ENCODE assay signal across 8 cellular contexts in the genomic region with DNA sequence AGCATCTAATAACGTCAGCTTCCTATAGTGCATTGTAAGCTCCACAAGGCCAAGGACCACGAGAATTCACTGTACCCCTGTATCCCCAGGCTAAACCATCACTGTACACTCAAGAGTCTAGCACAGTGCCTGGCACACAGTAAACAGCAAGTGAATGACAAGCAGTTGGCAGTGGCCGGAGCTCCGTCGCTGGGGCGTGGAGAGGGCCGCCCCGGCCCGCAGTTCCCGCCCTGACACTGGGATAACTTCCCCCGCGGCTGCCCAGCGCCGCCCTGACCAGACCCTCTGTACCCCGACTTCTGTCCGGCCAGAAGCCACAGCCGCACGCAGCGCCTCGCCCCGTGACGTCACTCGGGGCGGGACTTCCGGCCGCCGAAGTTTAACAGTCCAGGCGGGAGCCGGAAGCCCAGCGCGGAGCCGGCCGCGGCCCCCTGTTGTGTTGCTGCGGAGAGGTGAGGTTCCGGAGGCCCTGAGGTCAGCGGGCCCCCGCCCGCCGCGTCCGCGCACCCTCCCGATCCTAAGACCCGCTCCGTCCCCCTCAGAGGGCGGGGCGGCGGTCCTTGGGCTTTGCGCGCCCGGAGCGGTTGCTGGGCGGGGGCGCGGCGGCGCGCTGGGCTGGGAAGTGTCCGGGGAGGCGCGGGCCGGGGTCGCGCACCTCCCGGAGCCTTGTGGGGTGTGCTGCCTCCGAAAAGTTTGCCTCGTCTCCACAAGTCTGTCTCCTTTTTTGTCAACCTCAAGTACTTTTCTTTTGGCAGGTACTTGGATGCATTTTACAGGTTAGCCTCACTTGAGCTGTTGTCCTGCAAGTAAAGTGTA. TPM values are rescaled to one million over a fixed set of nuclear protein-coding genes. Genes with fewer than 3 reads are reported as not detected.
DNase-seq lines count a peak whose midpoint lies in the region; ATAC-seq and TF ChIP-seq lines count a peak whose summit lies in the region.

A gene with protein sequence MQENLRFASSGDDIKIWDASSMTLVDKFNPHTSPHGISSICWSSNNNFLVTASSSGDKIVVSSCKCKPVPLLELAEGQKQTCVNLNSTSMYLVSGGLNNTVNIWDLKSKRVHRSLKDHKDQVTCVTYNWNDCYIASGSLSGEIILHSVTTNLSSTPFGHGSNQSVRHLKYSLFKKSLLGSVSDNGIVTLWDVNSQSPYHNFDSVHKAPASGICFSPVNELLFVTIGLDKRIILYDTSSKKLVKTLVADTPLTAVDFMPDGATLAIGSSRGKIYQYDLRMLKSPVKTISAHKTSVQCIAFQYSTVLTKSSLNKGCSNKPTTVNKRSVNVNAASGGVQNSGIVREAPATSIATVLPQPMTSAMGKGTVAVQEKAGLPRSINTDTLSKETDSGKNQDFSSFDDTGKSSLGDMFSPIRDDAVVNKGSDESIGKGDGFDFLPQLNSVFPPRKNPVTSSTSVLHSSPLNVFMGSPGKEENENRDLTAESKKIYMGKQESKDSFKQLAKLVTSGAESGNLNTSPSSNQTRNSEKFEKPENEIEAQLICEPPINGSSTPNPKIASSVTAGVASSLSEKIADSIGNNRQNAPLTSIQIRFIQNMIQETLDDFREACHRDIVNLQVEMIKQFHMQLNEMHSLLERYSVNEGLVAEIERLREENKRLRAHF (plus strand): TSS at position 409 of the 816 bp plus-strand sequence. CDS start 2,503 bp downstream, outside the sequence.

- WGBS in esophagus, 2 donors: 0 to 1% methylated on average over 68 of the region's 68 CpGs

- POLR2A ChIA-PET in PC-3 (lab: Charles Lee; ENCODE audit: unreplicated experiment): no interaction called here

- intact Hi-C loops in PC-3 (cut with micrococcal nuclease): loop anchor here (2.0 to 5.0 kb wide), 2 partner anchors 96 to 135 kb away; no protein-coding TSS in a partner anchor

- DNase-seq in DMS 273 treated with DMSO at 0.1 percent for 48 hours (lab: John Stamatoyannopoulos, UW): peak; percentile 5
- DNase-seq in HUDEP-2 (lab: John Stamatoyannopoulos, UW; ENCODE audit: unreplicated experiment in 76 of 76): peak in 74 of 76 experiments; percentile 16 to 84 (median 62)
- peak; percentile 82 for DNase-seq in PC-3
- peak; percentile 91 for DNase-seq in activated T-cell treated with anti-CD3 and anti-CD28 coated beads, Interleukin-2, amount 50 U/mL, for 24 hours
- peak; percentile 90 for DNase-seq in stimulated activated CD8-positive, alpha-beta memory T cell treated with anti-CD3 and anti-CD28 coated beads, Interleukin-4, amount 100 ng/mL, for 48 hours

- ATAC-seq in GM21423 (IDR thresholded peaks at IDR 0.05; ENCODE audit: unreplicated experiment): peak; percentile 94
- peak; percentile 88 for ATAC-seq in PC-3

- peak within 1 kb of the TSS; percentile 41 for H3K27ac ChIP-seq in PC-3 (ENCODE audit: low read length)
- H3K27ac ChIP-seq in esophagus (ENCODE audit: low read depth in 2 of 2, low read length in 1 of 2): peak within 1 kb of the TSS; percentile 83 to 89

- CTCF ChIA-PET in PC-3 (lab: Charles Lee): no interaction called here

- peak within 1 kb of the TSS; percentile 99 for H2AFZ ChIP-seq in PC-3 (ENCODE audit: low read length)

- H3K27me3 Mint-ChIP-seq in activated T-cell treated with anti-CD3 and anti-CD28 coated beads, Interleukin-2, amount 50 U/mL, for 24 hours: no peaks in the 10 kb centered on the region

- H3K27me3 ChIP-seq in PC-3 (ENCODE audit: low read length) (no peaks in the 10 kb centered on the region), esophagus (ENCODE audit: control insufficient read depth in 1 of 2, insufficient read depth in 2 of 2, low read length in 2 of 2) (no peaks in the 10 kb centered on the region), mucosa of stomach (ENCODE audit: control insufficient read depth, insufficient read depth, low read length) (no peaks in the 10 kb centered on the region)

- peaks cover 10% of the 10 kb centered on the region; the same call in 1 of the 2 replicates for H3K36me3 ChIP-seq in PC-3 (ENCODE audit: low read depth, low read length)
- H3K36me3 ChIP-seq in esophagus (ENCODE audit: control insufficient read depth in 2 of 2, insufficient read depth in 2 of 2, low read length in 1 of 2): no peaks in the 10 kb centered on the region
- no peaks in the 10 kb centered on the region for H3K36me3 ChIP-seq in mucosa of stomach (ENCODE audit: control insufficient read depth, insufficient read depth, low read length)

- H3K79me2 ChIP-seq in PC-3 (ENCODE audit: low read length): peaks cover 48% of the 10 kb centered on the region

- peaks cover 44% of the 10 kb centered on the region for H3K4me1 Mint-ChIP-seq in activated T-cell treated with anti-CD3 and anti-CD28 coated beads, Interleukin-2, amount 50 U/mL, for 24 hours (ENCODE audit: low read depth)

- H3K9ac ChIP-seq in PC-3 (ENCODE audit: low read length) (peak within 1 kb of the TSS; percentile 90), mucosa of stomach (ENCODE audit: low read length) (peak within 1 kb of the TSS; percentile 92)

- no peaks in the 10 kb centered on the region for H3K9me3 Mint-ChIP-seq in activated T-cell treated with anti-CD3 and anti-CD28 coated beads, Interleukin-2, amount 50 U/mL, for 24 hours

- H3K4me2 ChIP-seq in PC-3 (ENCODE audit: low read length): peak within 1 kb of the TSS; percentile 95

- H4K20me1 ChIP-seq in PC-3 (ENCODE audit: low read length): no peaks in the 10 kb centered on the region

- peak within 1 kb of the TSS; percentile 89 for H3K4me3 Mint-ChIP-seq in activated T-cell treated with anti-CD3 and anti-CD28 coated beads, Interleukin-2, amount 50 U/mL, for 24 hours

- H3K9me3 ChIP-seq in PC-3 (ENCODE audit: low read length) (no peaks in the 10 kb centered on the region), esophagus (ENCODE audit: control insufficient read depth in 2 of 2, insufficient read depth in 1 of 2, low read depth in 1 of 2, low read length in 1 of 2) (no peaks in the 10 kb centered on the region), mucosa of stomach (ENCODE audit: control insufficient read depth, low read length) (no peaks in the 10 kb centered on the region)

- no peaks in the 10 kb centered on the region for H3F3A ChIP-seq in PC-3 (ENCODE audit: low read length, unreplicated experiment)

- H3K4me3 ChIP-seq in PC-3 (ENCODE audit: low read length): peak within 1 kb of the TSS; percentile 91
- H3K4me3 ChIP-seq in esophagus (ENCODE audit: low read depth in 1 of 2, low read length in 2 of 2): peak within 1 kb of the TSS; percentile 63 to 77
- peak within 1 kb of the TSS; percentile 100 for H3K4me3 ChIP-seq in mucosa of stomach (ENCODE audit: low read length)

- peak within 1 kb of the TSS; percentile 98 for H3K27ac Mint-ChIP-seq in activated T-cell treated with anti-CD3 and anti-CD28 coated beads, Interleukin-2, amount 50 U/mL, for 24 hours

- peaks cover 38% of the 10 kb centered on the region for H3K36me3 Mint-ChIP-seq in activated T-cell treated with anti-CD3 and anti-CD28 coated beads, Interleukin-2, amount 50 U/mL, for 24 hours (ENCODE audit: low read depth)

- no peaks in the 10 kb centered on the region for H3K9me2 ChIP-seq in PC-3 (replicated peaks; ENCODE audit: low read length)

- TF ChIP-seq CTCF in PC-3 (conservative IDR thresholded peaks at IDR 0.05; ENCODE audit: low read depth, low read length): no peak

- H3K4me1 ChIP-seq in PC-3 (ENCODE audit: insufficient read depth, low read length) (peaks cover 35% of the 10 kb centered on the region), esophagus (ENCODE audit: control insufficient read depth in 2 of 2, insufficient read depth in 2 of 2, low read length in 1 of 2) (no peaks in the 10 kb centered on the region), mucosa of stomach (ENCODE audit: control insufficient read depth, insufficient read depth, low read length) (peaks cover 8% of the 10 kb centered on the region)

- no TSS peak for BruUV-seq in PC-3 (replicated peaks; lab: Mats Ljungman, UMichigan)

RNA-seq across cellular contexts. Expression of the gene that starts here (rescaled TPM):
- 28.6 and 43.4 TPM in 2 replicates for total RNA-seq in PC-3 (2014; rRNA removed)
- polyA plus RNA-seq in esophagus: 1 to 10 TPM; 3.2 to 5.8 TPM

Comparison
In these comparisons a context has a peak if more than half of its experiments do, and no peak if none do; other contexts are left out.
1. Peak in every context shown above with its lines: DNase-seq, ATAC-seq, H3K4me3 ChIP-seq and H3K27ac ChIP-seq.
2. DNase-seq: peak in every context shown above with its lines; median percentile 91 in activated T-cell treated with anti-CD3 and anti-CD28 coated beads, Interleukin-2, amount 50 U/mL, for 24 hours; 90 in stimulated activated CD8-positive, alpha-beta memory T cell treated with anti-CD3 and anti-CD28 coated beads, Interleukin-4, amount 100 ng/mL, for 48 hours; 82 in PC-3; 62 in HUDEP-2; 5 in DMS 273 treated with DMSO at 0.1 percent for 48 hours.